Comparison of ENCODE assay signal across 8 cellular contexts in the genomic region with DNA sequence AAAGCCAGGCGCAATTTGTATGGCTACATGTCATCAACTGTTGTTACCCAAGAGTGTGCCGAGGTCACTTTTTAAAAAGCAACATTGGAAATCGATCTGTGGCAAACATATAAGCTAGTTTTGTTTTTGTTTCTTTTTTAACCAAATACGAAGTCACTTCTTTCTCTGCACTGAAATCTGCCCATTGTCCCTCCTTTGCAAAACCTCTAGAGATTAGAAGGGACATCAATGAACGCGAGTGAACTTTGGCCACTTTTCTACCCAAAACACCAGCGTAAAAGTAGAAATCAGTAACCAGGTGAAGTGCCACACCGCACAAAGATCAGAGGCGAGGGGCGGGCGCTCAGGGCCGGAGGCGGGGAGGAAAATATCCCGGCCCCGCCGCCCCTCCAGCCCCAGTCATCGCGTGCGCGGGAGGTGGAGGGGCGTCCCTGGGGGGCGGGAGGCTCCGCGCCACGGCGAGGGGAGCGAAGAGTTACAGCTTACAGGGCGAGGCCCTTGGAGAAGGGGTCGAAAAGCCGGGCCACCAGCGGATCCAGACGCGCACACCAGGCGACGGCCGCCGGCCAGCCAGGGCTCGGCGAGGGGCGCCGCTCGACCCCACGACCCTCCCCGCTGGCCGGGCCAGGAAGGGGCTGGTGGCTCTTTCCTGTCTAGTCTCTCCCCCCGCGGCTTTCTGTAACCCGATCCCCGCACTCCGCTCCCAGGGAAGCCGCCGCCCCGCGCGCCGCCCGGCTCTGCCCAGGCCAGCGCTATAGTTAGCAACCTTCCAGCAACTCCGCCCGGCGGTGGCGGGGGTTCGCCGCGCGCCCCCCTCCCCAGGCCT. TPM values are rescaled to one million over a fixed set of nuclear protein-coding genes. Genes with fewer than 3 reads are reported as not detected.
DNase-seq lines count a peak whose midpoint lies in the region; ATAC-seq and TF ChIP-seq lines count a peak whose summit lies in the region.

No MANE protein-coding gene starts in this region.

- H3K4me1 ChIP-seq in psoas muscle, result peaks cover 16% of the 10 kb centered on the region
- peaks cover 16% of the 10 kb centered on the region for H3K4me1 ChIP-seq in vagina
- no peaks in the 10 kb centered on the region for H3K4me1 ChIP-seq in Karpas-422 (ENCODE audit: low read length)

- H2AFZ ChIP-seq in Karpas-422 (ENCODE audit: low read length), result no peak overlapping the region

- no peaks in the 10 kb centered on the region for H3K27me3 Mint-ChIP-seq in activated naive CD8-positive, alpha-beta T cell treated with anti-CD3 and anti-CD28 coated beads for 36 hours

- H3K36me3 ChIP-seq in psoas muscle (ENCODE audit: insufficient read depth in 1 of 2, low read depth in 1 of 2) (no peaks in the 10 kb centered on the region), vagina (no peaks in the 10 kb centered on the region), Karpas-422 (ENCODE audit: insufficient read depth, low read length) (no peaks in the 10 kb centered on the region)

- H3K4me2 ChIP-seq in Karpas-422 (ENCODE audit: low read depth, low read length, poor library complexity, severe bottlenecking), result no peak overlapping the region

- intact Hi-C loops in cardiac septum (cut with DNase I) (loop anchor here (5.0 kb wide), 7 partner anchors 40 to 475 kb away; no protein-coding TSS in a partner anchor), psoas muscle (cut with DNase I) (loop anchor here in 1 of 2 donors (10.0 kb wide), 1 partner anchor 168 kb away; no protein-coding TSS in a partner anchor), vagina (cut with DNase I) (no loop called here)

- peak overlapping the region; percentile 85 for H3K4me3 Mint-ChIP-seq in activated naive CD8-positive, alpha-beta T cell treated with anti-CD3 and anti-CD28 coated beads for 36 hours

- TF ChIP-seq CTCF in C4-2B (conservative IDR thresholded peaks at IDR 0.05), result no peak
- no peak for TF ChIP-seq CTCF in psoas muscle (IDR thresholded peaks at IDR 0.05)
- no peak for TF ChIP-seq CTCF in vagina (IDR thresholded peaks at IDR 0.05)

- ATAC-seq in HG03159 (IDR thresholded peaks at IDR 0.05; ENCODE audit: unreplicated experiment) (peak; percentile 36), psoas muscle (peak; percentile 92 to 96 (median 93))

- H3K4me3 ChIP-seq in psoas muscle (peak overlapping the region; percentile 87), vagina (peak overlapping the region; percentile 86 to 87), Karpas-422 (ENCODE audit: low read length) (no peak overlapping the region)

- H3K27ac ChIP-seq in C4-2B (peak overlapping the region; percentile 27; the same call in 1 of the 2 replicates), psoas muscle (peak overlapping the region; percentile 94), vagina (peak overlapping the region; percentile 95), Karpas-422 (ENCODE audit: low read length) (no peak overlapping the region)

- peak overlapping the region; percentile 87 for H3K27ac Mint-ChIP-seq in activated naive CD8-positive, alpha-beta T cell treated with anti-CD3 and anti-CD28 coated beads for 36 hours

- H3K9me3 ChIP-seq in psoas muscle, result no peaks in the 10 kb centered on the region
- H3K9me3 ChIP-seq in vagina, result no peaks in the 10 kb centered on the region
- no peaks in the 10 kb centered on the region for H3K9me3 ChIP-seq in Karpas-422 (ENCODE audit: low read length)

- TF ChIP-seq POLR2A in vagina (IDR thresholded peaks at IDR 0.05), result peak in 1 of 2 donors; percentile 15

- peaks cover 55% of the 10 kb centered on the region for H3K4me1 Mint-ChIP-seq in activated naive CD8-positive, alpha-beta T cell treated with anti-CD3 and anti-CD28 coated beads for 36 hours

- H3K79me2 ChIP-seq in Karpas-422 (ENCODE audit: low read length), result no peaks in the 10 kb centered on the region

- H3K27me3 ChIP-seq in psoas muscle (ENCODE audit: insufficient read depth in 3 of 3, low read length in 2 of 3) (no peaks in the 10 kb centered on the region), vagina (no peaks in the 10 kb centered on the region), Karpas-422 (ENCODE audit: low read length) (no peaks in the 10 kb centered on the region)

- WGBS in psoas muscle, 3 donors, result 1% methylated on average over 42 to 66 of the region's 66 CpGs

- peaks cover 4% of the 10 kb centered on the region for H3K36me3 Mint-ChIP-seq in activated naive CD8-positive, alpha-beta T cell treated with anti-CD3 and anti-CD28 coated beads for 36 hours

- H3K9ac ChIP-seq in Karpas-422 (ENCODE audit: low read length), result no peak overlapping the region

- H3K9me3 Mint-ChIP-seq in activated naive CD8-positive, alpha-beta T cell treated with anti-CD3 and anti-CD28 coated beads for 36 hours, result no peaks in the 10 kb centered on the region

- DNase-seq in SK-N-DZ (ENCODE audit: low spot score), result peak; percentile 81
- peak; percentile 80 for DNase-seq in activated naive CD8-positive, alpha-beta T cell treated with anti-CD3 and anti-CD28 coated beads for 36 hours
- DNase-seq in cardiac septum (ENCODE audit: low spot score), result peak; percentile 91
- DNase-seq in psoas muscle, result peak; percentile 74 to 86
- no peak for DNase-seq in vagina (ENCODE audit: extremely low spot score in 2 of 2)
- DNase-seq in Karpas-422, result no peak

- H3K9me2 ChIP-seq in Karpas-422 (replicated peaks; ENCODE audit: insufficient read depth, low read length), result no peaks in the 10 kb centered on the region

- H4K20me1 ChIP-seq in Karpas-422 (ENCODE audit: insufficient read depth, low read depth, low read length), result no peaks in the 10 kb centered on the region

RNA-seq across cellular contexts. Expression of gene RBMS1, which starts 1.0 kb away (rescaled TPM):
- 69.6 and 76.4 TPM in 2 replicates for polyA plus RNA-seq in SK-N-DZ (2014; cell fraction: cytosol; rRNA removed)
- polyA plus RNA-seq in SK-N-DZ (2014; cell fraction: nucleus; rRNA removed), result 58.9 and 72.9 TPM in 2 replicates
- 10 to 100 TPM; 39.3 to 39.9 TPM for total RNA-seq in activated naive CD8-positive, alpha-beta T cell treated with anti-CD3 and anti-CD28 coated beads for 36 hours
- total RNA-seq in cardiac septum, result 75.3 TPM
- total RNA-seq in psoas muscle, result 10 to 100 TPM; 23.1 to 36.4 (median 24.9) TPM
- polyA plus RNA-seq in psoas muscle, result 10 to 100 TPM in 2 of 3 donors, 1 to 10 TPM in 1; 8.4 to 43.2 (median 16.6) TPM
- 93.3 TPM for total RNA-seq in vagina
- total RNA-seq in Karpas-422 (2014; rRNA removed; shearing (Covaris generic); ENCODE audit: low replicate concordance), result 0.72 TPM in 1 of 2 replicates, not detected in the other

Comparison
In these comparisons a context has a peak if more than half of its experiments do, and no peak if none do; other contexts are left out.
1. DNase-seq: peak in SK-N-DZ (single experiment), activated naive CD8-positive, alpha-beta T cell treated with anti-CD3 and anti-CD28 coated beads for 36 hours (single experiment), cardiac septum (single experiment) and psoas muscle (2 of 2); none in vagina (0 of 2) and Karpas-422 (single experiment).
2. RNA of gene RBMS1, which starts 1.0 kb away (total RNA-seq): 93.3 TPM in vagina (single experiment), 75.3 TPM in cardiac septum (single experiment), 39.3 to 39.9 TPM in activated naive CD8-positive, alpha-beta T cell treated with anti-CD3 and anti-CD28 coated beads for 36 hours and 23.1 to 36.4 TPM in psoas muscle; 0.72 TPM in Karpas-422; every median in the first group is over 10 times any median in the second.